Comparison of ENCODE assay signal across 8 cellular contexts in the genomic region with DNA sequence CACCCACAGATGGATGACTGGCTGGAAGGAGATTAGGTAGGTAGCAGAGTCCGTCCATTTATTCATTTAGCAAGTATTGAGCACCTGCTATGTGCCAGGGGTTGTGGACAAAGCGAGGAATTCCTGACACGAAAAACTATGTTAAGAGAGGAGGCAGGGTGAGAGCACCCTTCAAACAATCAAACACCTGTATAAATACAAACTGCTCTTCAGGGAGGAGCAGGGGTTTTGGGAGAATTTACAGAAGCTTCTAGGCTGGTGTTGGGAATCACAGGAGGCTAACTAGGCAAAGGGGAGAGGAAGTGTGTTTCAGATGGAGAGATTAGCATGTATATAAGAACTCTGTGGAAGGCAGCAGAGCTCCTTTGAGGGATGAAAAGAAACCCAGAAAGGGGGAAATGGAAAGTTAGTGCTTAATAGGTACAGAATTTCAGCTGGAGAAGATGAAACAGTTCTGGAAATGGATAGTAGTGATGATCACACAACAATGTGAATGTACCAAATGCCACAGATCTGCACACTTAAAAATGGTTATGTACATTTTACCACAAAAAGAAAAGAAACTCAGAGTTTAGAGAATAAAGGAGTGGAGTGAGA. TPM values are rescaled to one million over a fixed set of nuclear protein-coding genes. Genes with fewer than 3 reads are reported as not detected.
DNase-seq lines count a peak whose midpoint lies in the region; ATAC-seq lines count a peak whose summit lies in the region.

No MANE protein-coding gene starts in this region.

- H3K27ac Mint-ChIP-seq in activated T-helper 1 cell treated with anti-CD3 and anti-CD28 coated beads, Interleukin-12 subunit alpha, Interleukin-12 subunit beta, Interleukin-2, Interleukin-4 antibody, amounts not matched to agents 30 ng/mL and 10 ng/mL and 1 ng/mL, durations not matched to agents 14 hours and 24 hours and 36 hours: peak overlapping the region; percentile 93

- peaks cover 20% of the 10 kb centered on the region for H3K36me3 Mint-ChIP-seq in activated T-helper 1 cell treated with anti-CD3 and anti-CD28 coated beads, Interleukin-12 subunit alpha, Interleukin-12 subunit beta, Interleukin-2, Interleukin-4 antibody, amounts not matched to agents 30 ng/mL and 10 ng/mL and 1 ng/mL, durations not matched to agents 14 hours and 24 hours and 36 hours (ENCODE audit: low read depth)

- ATAC-seq in GM19455 (IDR thresholded peaks at IDR 0.05; ENCODE audit: unreplicated experiment) (no peak), HG03196 (IDR thresholded peaks at IDR 0.05; ENCODE audit: unreplicated experiment) (no peak), GM19035 (IDR thresholded peaks at IDR 0.05; ENCODE audit: unreplicated experiment) (no peak)

- H3K4me3 ChIP-seq in iPS-18c (ENCODE audit: insufficient read depth, low read depth, low read length): peak overlapping the region; percentile 82
- H3K4me3 ChIP-seq in subcutaneous abdominal adipose tissue (ENCODE audit: low read depth in 1 of 5, low read length in 5 of 5): peak overlapping the region; percentile 29 to 89 (median 80)

- H3K4me1 Mint-ChIP-seq in activated T-helper 1 cell treated with anti-CD3 and anti-CD28 coated beads, Interleukin-12 subunit alpha, Interleukin-12 subunit beta, Interleukin-2, Interleukin-4 antibody, amounts not matched to agents 30 ng/mL and 10 ng/mL and 1 ng/mL, durations not matched to agents 14 hours and 24 hours and 36 hours (ENCODE audit: low read depth): peaks cover 58% of the 10 kb centered on the region

- peaks cover 1% of the 10 kb centered on the region for H3K27me3 Mint-ChIP-seq in activated T-helper 1 cell treated with anti-CD3 and anti-CD28 coated beads, Interleukin-12 subunit alpha, Interleukin-12 subunit beta, Interleukin-2, Interleukin-4 antibody, amounts not matched to agents 30 ng/mL and 10 ng/mL and 1 ng/mL, durations not matched to agents 14 hours and 24 hours and 36 hours (ENCODE audit: insufficient read depth)

- peak overlapping the region in 4 of 5 donors; percentile 72 to 86 (median 78) for H3K9ac ChIP-seq in subcutaneous abdominal adipose tissue (ENCODE audit: low read length in 5 of 5)

- peak; percentile 55 for DNase-seq in SHP77 treated with DMSO at 0.1 percent for 48 hours (lab: John Stamatoyannopoulos, UW)
- DNase-seq in SHP77 (lab: John Stamatoyannopoulos, UW): no peak
- no peak for DNase-seq in activated T-helper 1 cell treated with anti-CD3 and anti-CD28 coated beads, Interleukin-12 subunit alpha, Interleukin-12 subunit beta, Interleukin-2, Interleukin-4 antibody, amounts not matched to agents 30 ng/mL and 10 ng/mL and 1 ng/mL, durations not matched to agents 14 hours and 24 hours and 36 hours (ENCODE audit: low spot score)

- peaks cover 0 to 5% (median 0%) of the 10 kb centered on the region in 5 donors for H3K36me3 ChIP-seq in subcutaneous abdominal adipose tissue (ENCODE audit: control insufficient read depth in 5 of 5, insufficient read depth in 5 of 5, low read length in 5 of 5)

- H3K9me3 ChIP-seq in iPS-18c (ENCODE audit: control insufficient read depth, insufficient read depth, low read length) (no peaks in the 10 kb centered on the region), subcutaneous abdominal adipose tissue (ENCODE audit: control insufficient read depth in 5 of 5, low read length in 5 of 5) (no peaks in the 10 kb centered on the region)

- peak overlapping the region; percentile 90 for H3K4me3 Mint-ChIP-seq in activated T-helper 1 cell treated with anti-CD3 and anti-CD28 coated beads, Interleukin-12 subunit alpha, Interleukin-12 subunit beta, Interleukin-2, Interleukin-4 antibody, amounts not matched to agents 30 ng/mL and 10 ng/mL and 1 ng/mL, durations not matched to agents 14 hours and 24 hours and 36 hours

- no peaks in the 10 kb centered on the region for H3K9me3 Mint-ChIP-seq in activated T-helper 1 cell treated with anti-CD3 and anti-CD28 coated beads, Interleukin-12 subunit alpha, Interleukin-12 subunit beta, Interleukin-2, Interleukin-4 antibody, amounts not matched to agents 30 ng/mL and 10 ng/mL and 1 ng/mL, durations not matched to agents 14 hours and 24 hours and 36 hours

- H3K4me1 ChIP-seq in subcutaneous abdominal adipose tissue (ENCODE audit: control insufficient read depth in 5 of 5, insufficient read depth in 5 of 5, low read length in 5 of 5): peaks cover 0 to 23% (median 22%) of the 10 kb centered on the region in 5 donors

- peak overlapping the region; percentile 69 for H3K27ac ChIP-seq in subcutaneous abdominal adipose tissue (ENCODE audit: low read depth, low read length)

- intact Hi-C loops in activated T-helper 1 cell treated with anti-CD3 and anti-CD28 coated beads, Interleukin-12 subunit alpha, Interleukin-12 subunit beta, Interleukin-2, Interleukin-4 antibody, amounts not matched to agents 30 ng/mL and 10 ng/mL and 1 ng/mL, durations not matched to agents 14 hours and 24 hours and 36 hours (cut with micrococcal nuclease): loop anchor here (1.0 to 5.0 kb wide), 9 partner anchors 8 to 705 kb away; a partner anchor contains a TSS

- H3K27me3 ChIP-seq in subcutaneous abdominal adipose tissue (ENCODE audit: control insufficient read depth in 5 of 5, insufficient read depth in 4 of 5, low read length in 5 of 5): no peaks in the 10 kb centered on the region

RNA-seq across cellular contexts. Expression of a gene that starts 0.8 kb away (rescaled TPM):
- total RNA-seq in activated T-helper 1 cell treated with anti-CD3 and anti-CD28 coated beads, Interleukin-12 subunit alpha, Interleukin-12 subunit beta, Interleukin-2, Interleukin-4 antibody, amounts not matched to agents 30 ng/mL and 10 ng/mL and 1 ng/mL, durations not matched to agents 14 hours and 24 hours and 36 hours: 37.5 and 38.3 TPM in 2 replicates

RNA-seq across cellular contexts. Expression of a gene that starts 8.1 kb away (rescaled TPM):
- 66.3 and 67.5 TPM in 2 replicates for total RNA-seq in activated T-helper 1 cell treated with anti-CD3 and anti-CD28 coated beads, Interleukin-12 subunit alpha, Interleukin-12 subunit beta, Interleukin-2, Interleukin-4 antibody, amounts not matched to agents 30 ng/mL and 10 ng/mL and 1 ng/mL, durations not matched to agents 14 hours and 24 hours and 36 hours

RNA-seq across cellular contexts. Expression of a gene that starts 17.9 kb away (rescaled TPM):
- total RNA-seq in activated T-helper 1 cell treated with anti-CD3 and anti-CD28 coated beads, Interleukin-12 subunit alpha, Interleukin-12 subunit beta, Interleukin-2, Interleukin-4 antibody, amounts not matched to agents 30 ng/mL and 10 ng/mL and 1 ng/mL, durations not matched to agents 14 hours and 24 hours and 36 hours: 76.9 and 79.7 TPM in 2 replicates
